ENCODE assay signal across 8 cellular contexts in the genomic region with DNA sequence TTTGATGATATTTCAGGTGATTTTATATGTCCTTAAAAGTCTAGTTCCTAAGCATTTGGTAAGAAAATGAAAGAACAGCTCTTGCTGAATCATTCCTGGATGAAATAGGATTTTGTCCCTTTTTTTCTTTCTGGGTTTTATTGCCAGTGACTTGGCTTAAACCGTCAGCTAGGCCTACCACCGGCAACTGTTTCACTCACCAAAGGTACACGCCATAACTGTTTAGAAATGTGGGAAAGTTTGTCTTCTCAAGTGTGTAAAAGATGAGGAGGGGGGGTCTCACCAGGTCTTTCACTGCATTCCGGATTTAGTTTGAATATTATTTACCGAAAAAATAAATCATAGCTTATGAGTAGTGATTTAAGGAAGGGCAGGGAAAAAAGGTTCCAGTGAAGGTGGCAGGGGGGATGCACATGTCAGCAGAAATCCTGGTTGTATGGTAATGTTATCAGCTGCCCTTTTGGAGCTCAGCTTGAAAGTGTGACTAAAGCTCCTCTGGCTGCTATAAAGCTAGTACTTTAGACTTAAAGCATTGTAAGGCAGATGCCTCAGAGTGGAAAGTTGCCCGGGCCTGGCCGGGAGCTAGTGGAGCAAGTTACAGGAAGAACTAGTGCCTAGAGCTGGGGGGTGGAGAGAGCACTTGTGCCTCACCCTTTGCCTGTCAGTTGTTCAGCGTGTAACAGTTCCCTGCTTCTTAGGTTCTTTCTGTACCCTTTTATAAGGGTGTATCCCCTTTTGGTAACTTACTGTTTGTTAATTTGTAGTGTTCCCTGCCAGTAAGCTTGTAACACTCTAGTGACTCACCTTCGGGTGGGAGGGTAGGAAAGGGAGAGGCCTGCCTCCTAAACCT. TPM values are rescaled to one million over a fixed set of nuclear protein-coding genes. Genes with fewer than 3 reads are reported as not detected.
DNase-seq lines count a peak whose midpoint lies in the region; ATAC-seq and TF ChIP-seq lines count a peak whose summit lies in the region.

No MANE protein-coding gene starts in this region.

- H3K4me3 ChIP-seq in heart right ventricle (peak overlapping the region in 9 of 10 donors; percentile 75 to 90 (median 86)), psoas muscle (peak overlapping the region; percentile 81)

- H3K27me3 Mint-ChIP-seq in activated naive CD8-positive, alpha-beta T cell: no peaks in the 10 kb centered on the region

- no peaks in the 10 kb centered on the region for H3K27me3 ChIP-seq in heart right ventricle
- H3K27me3 ChIP-seq in psoas muscle (ENCODE audit: insufficient read depth in 3 of 3, low read length in 2 of 3): no peaks in the 10 kb centered on the region

- peak in 6 of 8 donors; percentile 16 to 57 (median 37) for ATAC-seq in heart right ventricle
- peak; percentile 36 to 73 (median 62) for ATAC-seq in psoas muscle
- no peak for ATAC-seq in GM21619 (IDR thresholded peaks at IDR 0.05; ENCODE audit: unreplicated experiment)

- H3K9me3 ChIP-seq in heart right ventricle: no peaks in the 10 kb centered on the region
- no peaks in the 10 kb centered on the region for H3K9me3 ChIP-seq in psoas muscle

- TF ChIP-seq CTCF in heart right ventricle (IDR thresholded peaks at IDR 0.05) (no peak), psoas muscle (IDR thresholded peaks at IDR 0.05) (no peak)

- no peaks in the 10 kb centered on the region for H3K9me3 Mint-ChIP-seq in activated naive CD8-positive, alpha-beta T cell (ENCODE audit: low read depth)

- peaks cover 64% of the 10 kb centered on the region for H3K4me1 Mint-ChIP-seq in activated naive CD8-positive, alpha-beta T cell (ENCODE audit: low read depth)

- H3K27ac ChIP-seq in heart right ventricle: peak overlapping the region; percentile 91 to 98 (median 97)
- H3K27ac ChIP-seq in psoas muscle: peak overlapping the region; percentile 89

- H3K27ac Mint-ChIP-seq in activated naive CD8-positive, alpha-beta T cell: peak overlapping the region; percentile 94

- H3K4me3 Mint-ChIP-seq in activated naive CD8-positive, alpha-beta T cell: peak overlapping the region; percentile 96

- DNase-seq in GM03348 (ENCODE audit: low spot score) (peak; percentile 52), NCI-H526 (lab: John Stamatoyannopoulos, UW) (peak; percentile 25 to 74), heart right ventricle (peak; percentile 66 to 71), psoas muscle (peak; percentile 83 to 94), NCI-H2081 (lab: John Stamatoyannopoulos, UW) (no peak), NCI-H128 (lab: John Stamatoyannopoulos, UW; ENCODE audit: unreplicated experiment) (no peak)

- intact Hi-C loops in heart right ventricle (cut with DNase I) (loop anchor here in 7 of 10 donors (5.0 kb wide), 6 partner anchors 36 to 224 kb away; a partner anchor contains a TSS), psoas muscle (cut with DNase I) (no loop called here)

- H3K36me3 Mint-ChIP-seq in activated naive CD8-positive, alpha-beta T cell: no peaks in the 10 kb centered on the region

- H3K4me1 ChIP-seq in heart right ventricle (peaks cover 28 to 82% (median 74%) of the 10 kb centered on the region in 9 donors), psoas muscle (peaks cover 76% of the 10 kb centered on the region)

- H3K36me3 ChIP-seq in heart right ventricle (no peaks in the 10 kb centered on the region), psoas muscle (ENCODE audit: insufficient read depth in 1 of 2, low read depth in 1 of 2) (no peaks in the 10 kb centered on the region)

- WGBS in heart right ventricle, 2 donors: 21 to 31% methylated on average over 9 of the region's 9 CpGs
- WGBS in psoas muscle, 3 donors: 14 to 28% (median 18%) methylated on average over 9 of the region's 9 CpGs

RNA-seq across cellular contexts. Expression of a gene that starts 3.1 kb away (rescaled TPM):
- total RNA-seq in heart right ventricle: 100 to 1,000 TPM; 153 to 403 (median 203) TPM
- polyA plus RNA-seq in heart right ventricle: 100 to 1,000 TPM in 1 of 2 donors, 10 to 100 TPM in 1; 73.6 to 624 TPM
- total RNA-seq in psoas muscle: 100 to 1,000 TPM in 2 of 4 donors, 10 to 100 TPM in 2; 66.1 to 342 (median 150) TPM
- 100 to 1,000 TPM; 126 to 440 (median 309) TPM for polyA plus RNA-seq in psoas muscle

Comparison
In these comparisons a context has a peak if more than half of its experiments do, and no peak if none do; other contexts are left out.
1. DNase-seq: peak in GM03348 (single experiment), NCI-H526 (2 of 2), heart right ventricle (2 of 2) and psoas muscle (2 of 2); none in NCI-H2081 (0 of 2) and NCI-H128 (single experiment).
2. intact Hi-C loops: an anchor here in heart right ventricle (5.0 kb wide); none called in psoas muscle.